17 cellular contexts compared by ENCODE assay signal in genomic region chr7:70764701-70765208, GRCh38.
DNase-seq lines count a peak whose midpoint lies in the region; ATAC-seq and TF ChIP-seq lines count a peak whose summit lies in the region.
"Had no signal": no experiment of that assay in that cellular context is flagged by ENCODE, and none has a peak within 500 bp of the region (broad histone marks: within the 10 kb centered on the region; RNA-seq: fewer than 3 reads in every experiment).

No MANE protein-coding gene starts in this region.

- no peaks in the 10 kb centered on the region for H3K9me3 Mint-ChIP-seq in activated CD4-positive, alpha-beta T cell treated with anti-CD3 and anti-CD28 coated beads for 36 hours (ENCODE audit: low read depth)
- no peaks in the 10 kb centered on the region for H3K9me3 Mint-ChIP-seq in GM23338
- H3K9me3 Mint-ChIP-seq in activated CD4-positive, alpha-beta memory T cell treated with anti-CD3 and anti-CD28 coated beads for 36 hours = no peaks in the 10 kb centered on the region
- no peaks in the 10 kb centered on the region for H3K9me3 Mint-ChIP-seq in neural progenitor cell
- H3K9me3 Mint-ChIP-seq in activated T-helper 1 cell treated with anti-CD3 and anti-CD28 coated beads, Interleukin-12 subunit alpha, Interleukin-12 subunit beta, Interleukin-2, Interleukin-4 antibody, amounts not matched to agents 30 ng/mL and 10 ng/mL and 1 ng/mL, durations not matched to agents 14 hours and 24 hours and 36 hours = no peaks in the 10 kb centered on the region

- H3K9me2 ChIP-seq in GM23338 (ENCODE audit: insufficient read depth) = no peaks in the 10 kb centered on the region

- H3K4me1 ChIP-seq in GM23338 (ENCODE audit: insufficient read depth) = peaks cover 10% of the 10 kb centered on the region; the same call in 1 of the 2 replicates
- H3K4me1 ChIP-seq in neural progenitor cell = peaks cover 34% of the 10 kb centered on the region
- peaks cover 0 to 6% (median 2%) of the 10 kb centered on the region in 4 donors for H3K4me1 ChIP-seq in esophagus muscularis mucosa
- H3K4me1 ChIP-seq: SJSA1 had no signal

- no peaks in the 10 kb centered on the region for H3K27me3 ChIP-seq in GM23338 (ENCODE audit: insufficient read depth)
- no peaks in the 10 kb centered on the region for H3K27me3 ChIP-seq in neural progenitor cell
- H3K27me3 ChIP-seq in esophagus muscularis mucosa = no peaks in the 10 kb centered on the region
- H3K27me3 ChIP-seq: SJSA1, tibial nerve had no signal

- peaks cover 5% of the 10 kb centered on the region for H3K4me1 Mint-ChIP-seq in activated CD4-positive, alpha-beta T cell treated with anti-CD3 and anti-CD28 coated beads for 36 hours
- peaks cover 30% of the 10 kb centered on the region for H3K4me1 Mint-ChIP-seq in GM23338
- H3K4me1 Mint-ChIP-seq in activated CD4-positive, alpha-beta memory T cell treated with anti-CD3 and anti-CD28 coated beads for 36 hours (ENCODE audit: low read depth) = peaks cover 15% of the 10 kb centered on the region
- peaks cover 10% of the 10 kb centered on the region for H3K4me1 Mint-ChIP-seq in neural progenitor cell
- no peaks in the 10 kb centered on the region for H3K4me1 Mint-ChIP-seq in activated T-helper 1 cell treated with anti-CD3 and anti-CD28 coated beads, Interleukin-12 subunit alpha, Interleukin-12 subunit beta, Interleukin-2, Interleukin-4 antibody, amounts not matched to agents 30 ng/mL and 10 ng/mL and 1 ng/mL, durations not matched to agents 14 hours and 24 hours and 36 hours (ENCODE audit: low read depth)

- H2AFZ ChIP-seq in GM23338 (no peak overlapping the region), neural progenitor cell (replicated peaks) (no peak overlapping the region)

- CTCF ChIA-PET in activated CD4-positive, alpha-beta T cell treated with anti-CD3 and anti-CD28 coated beads for 36 hours (lab: Charles Lee) = no interaction called here
- CTCF ChIA-PET in activated CD4-positive, alpha-beta memory T cell treated with anti-CD3 and anti-CD28 coated beads for 36 hours (lab: Charles Lee) = interaction anchor here (0.9 kb wide), 1 partner anchor 43 kb away, joined by 3 read pairs; no protein-coding TSS in a partner anchor

- no peaks in the 10 kb centered on the region for H3K9me3 ChIP-seq in neural progenitor cell (ENCODE audit: low read depth)
- H3K9me3 ChIP-seq in esophagus muscularis mucosa = no peaks in the 10 kb centered on the region
- H3K9me3 ChIP-seq: tibial nerve had no signal

- H3F3A ChIP-seq in GM23338 (replicated peaks; ENCODE audit: low read depth) (no peaks in the 10 kb centered on the region), neural progenitor cell (ENCODE audit: low read depth) (peaks cover 68% of the 10 kb centered on the region)

- no peak overlapping the region for H3K9ac ChIP-seq in neural progenitor cell

- no peaks in the 10 kb centered on the region for H3K36me3 Mint-ChIP-seq in activated CD4-positive, alpha-beta T cell treated with anti-CD3 and anti-CD28 coated beads for 36 hours (ENCODE audit: low read depth)
- H3K36me3 Mint-ChIP-seq in GM23338 (ENCODE audit: low read depth) (peaks cover 49% of the 10 kb centered on the region), neural progenitor cell (peaks cover 43% of the 10 kb centered on the region)
- peaks cover 2% of the 10 kb centered on the region for H3K36me3 Mint-ChIP-seq in activated CD4-positive, alpha-beta memory T cell treated with anti-CD3 and anti-CD28 coated beads for 36 hours
- no peaks in the 10 kb centered on the region for H3K36me3 Mint-ChIP-seq in activated T-helper 1 cell treated with anti-CD3 and anti-CD28 coated beads, Interleukin-12 subunit alpha, Interleukin-12 subunit beta, Interleukin-2, Interleukin-4 antibody, amounts not matched to agents 30 ng/mL and 10 ng/mL and 1 ng/mL, durations not matched to agents 14 hours and 24 hours and 36 hours (ENCODE audit: low read depth)

- POLR2A ChIA-PET in activated CD4-positive, alpha-beta T cell treated with anti-CD3 and anti-CD28 coated beads for 36 hours (lab: Charles Lee) = no interaction called here
- POLR2A ChIA-PET in activated CD4-positive, alpha-beta memory T cell treated with anti-CD3 and anti-CD28 coated beads for 36 hours (lab: Charles Lee) = interaction anchor here (1.1 kb wide), 1 partner anchor 14 kb away, joined by 4 read pairs; no protein-coding TSS in a partner anchor

- no peak overlapping the region for H3K4me3 ChIP-seq in GM23338
- H3K4me3 ChIP-seq in neural progenitor cell = no peak overlapping the region
- H3K4me3 ChIP-seq in esophagus muscularis mucosa = no peak overlapping the region
- H3K4me3 ChIP-seq: SJSA1, tibial nerve had no signal

- TF ChIP-seq CTCF in GM23338 (conservative IDR thresholded peaks at IDR 0.05; ENCODE audit: low read depth in 2 of 2) = no peak
- no peak for TF ChIP-seq CTCF in neural progenitor cell (IDR thresholded peaks at IDR 0.05)
- no peak for TF ChIP-seq CTCF in esophagus muscularis mucosa (IDR thresholded peaks at IDR 0.05)

- 94% methylated on average over 15 of the region's 15 CpGs for WGBS in esophagus muscularis mucosa

- H3K4me3 Mint-ChIP-seq in activated CD4-positive, alpha-beta T cell treated with anti-CD3 and anti-CD28 coated beads for 36 hours = peak overlapping the region; percentile 61
- H3K4me3 Mint-ChIP-seq in GM23338 = no peak overlapping the region
- peak overlapping the region; percentile 33 for H3K4me3 Mint-ChIP-seq in activated CD4-positive, alpha-beta memory T cell treated with anti-CD3 and anti-CD28 coated beads for 36 hours
- no peak overlapping the region for H3K4me3 Mint-ChIP-seq in neural progenitor cell
- H3K4me3 Mint-ChIP-seq in activated T-helper 1 cell treated with anti-CD3 and anti-CD28 coated beads, Interleukin-12 subunit alpha, Interleukin-12 subunit beta, Interleukin-2, Interleukin-4 antibody, amounts not matched to agents 30 ng/mL and 10 ng/mL and 1 ng/mL, durations not matched to agents 14 hours and 24 hours and 36 hours = no peak overlapping the region

- H3K27ac Mint-ChIP-seq in activated CD4-positive, alpha-beta T cell treated with anti-CD3 and anti-CD28 coated beads for 36 hours = no peak overlapping the region
- peak overlapping the region; percentile 46 for H3K27ac Mint-ChIP-seq in GM23338
- peak overlapping the region; percentile 15 for H3K27ac Mint-ChIP-seq in activated CD4-positive, alpha-beta memory T cell treated with anti-CD3 and anti-CD28 coated beads for 36 hours
- H3K27ac Mint-ChIP-seq in neural progenitor cell = peak overlapping the region; percentile 37
- H3K27ac Mint-ChIP-seq in activated T-helper 1 cell treated with anti-CD3 and anti-CD28 coated beads, Interleukin-12 subunit alpha, Interleukin-12 subunit beta, Interleukin-2, Interleukin-4 antibody, amounts not matched to agents 30 ng/mL and 10 ng/mL and 1 ng/mL, durations not matched to agents 14 hours and 24 hours and 36 hours = no peak overlapping the region

- no peaks in the 10 kb centered on the region for H3K27me3 Mint-ChIP-seq in activated CD4-positive, alpha-beta T cell treated with anti-CD3 and anti-CD28 coated beads for 36 hours
- H3K27me3 Mint-ChIP-seq in GM23338 (ENCODE audit: insufficient read depth, low read depth, poor library complexity) (peaks cover 2% of the 10 kb centered on the region), neural progenitor cell (ENCODE audit: insufficient read depth, low read depth) (no peaks in the 10 kb centered on the region)
- no peaks in the 10 kb centered on the region for H3K27me3 Mint-ChIP-seq in activated CD4-positive, alpha-beta memory T cell treated with anti-CD3 and anti-CD28 coated beads for 36 hours
- H3K27me3 Mint-ChIP-seq in activated T-helper 1 cell treated with anti-CD3 and anti-CD28 coated beads, Interleukin-12 subunit alpha, Interleukin-12 subunit beta, Interleukin-2, Interleukin-4 antibody, amounts not matched to agents 30 ng/mL and 10 ng/mL and 1 ng/mL, durations not matched to agents 14 hours and 24 hours and 36 hours (ENCODE audit: insufficient read depth) = no peaks in the 10 kb centered on the region

- peaks cover 19% of the 10 kb centered on the region for H3K36me3 ChIP-seq in GM23338 (ENCODE audit: insufficient read depth)
- H3K36me3 ChIP-seq in neural progenitor cell = peaks cover 20% of the 10 kb centered on the region
- H3K36me3 ChIP-seq in esophagus muscularis mucosa = peaks cover 6 to 48% (median 31%) of the 10 kb centered on the region in 4 donors
- H3K36me3 ChIP-seq: SJSA1 had no signal

- DNase-seq in activated CD4-positive, alpha-beta T cell treated with anti-CD3 and anti-CD28 coated beads for 36 hours = no peak
- DNase-seq in activated CD4-positive, alpha-beta T cell treated with anti-CD3 and anti-CD28 coated beads, Interleukin-2, amount 50 U/mL, for 48 hours = no peak
- DNase-seq in GM23338 (ENCODE audit: low spot score) (no peak), neural progenitor cell (ENCODE audit: low spot score) (no peak), esophagus muscularis mucosa (ENCODE audit: extremely low spot score) (no peak), D341Med (ENCODE audit: low spot score) (no peak)
- DNase-seq in activated CD4-positive, alpha-beta memory T cell treated with anti-CD3 and anti-CD28 coated beads for 36 hours = no peak
- DNase-seq in activated T-helper 1 cell treated with anti-CD3 and anti-CD28 coated beads, Interleukin-12 subunit alpha, Interleukin-12 subunit beta, Interleukin-2, Interleukin-4 antibody, amounts not matched to agents 30 ng/mL and 10 ng/mL and 1 ng/mL, durations not matched to agents 14 hours and 24 hours and 36 hours (ENCODE audit: low spot score) = no peak
- DNase-seq: 8988T; NCI-H187 treated with DMSO at 0.1 percent for 48 hours; NCI-H446 treated with DMSO at 0.1 percent for 48 hours; small intestine; stimulated activated CD4-positive, alpha-beta T cell treated with anti-CD3 and anti-CD28 coated beads, Interleukin-4, amount 100 ng/mL, for 4 hours had no signal

- H3K27ac ChIP-seq in GM23338 (ENCODE audit: low read depth) = peak overlapping the region; percentile 64; the same call in 1 of the 2 replicates
- peak overlapping the region; percentile 80 for H3K27ac ChIP-seq in neural progenitor cell
- H3K27ac ChIP-seq in esophagus muscularis mucosa (replicated peaks in 1 of 4) = no peak overlapping the region
- H3K27ac ChIP-seq: C4-2B, epithelial cell of prostate, SJSA1 had no signal

- H3K4me2 ChIP-seq in GM23338 (no peak overlapping the region), neural progenitor cell (no peak overlapping the region)

- no peak for TF ChIP-seq POLR2A in esophagus muscularis mucosa (IDR thresholded peaks at IDR 0.05; ENCODE audit: low read depth)

- peaks cover 48% of the 10 kb centered on the region for H3K79me2 ChIP-seq in GM23338 (replicated peaks; ENCODE audit: insufficient read depth)
- H3K79me2 ChIP-seq in neural progenitor cell (ENCODE audit: low read depth) = peaks cover 100% of the 10 kb centered on the region

- intact Hi-C loops in activated CD4-positive, alpha-beta T cell treated with anti-CD3 and anti-CD28 coated beads for 36 hours (cut with DNase I, micrococcal nuclease) = no loop called here
- intact Hi-C loops in activated CD4-positive, alpha-beta memory T cell treated with anti-CD3 and anti-CD28 coated beads for 36 hours (cut with micrococcal nuclease) = no loop called here
- intact Hi-C loops in esophagus muscularis mucosa (cut with DNase I) = no loop called here
- intact Hi-C loops in activated T-helper 1 cell treated with anti-CD3 and anti-CD28 coated beads, Interleukin-12 subunit alpha, Interleukin-12 subunit beta, Interleukin-2, Interleukin-4 antibody, amounts not matched to agents 30 ng/mL and 10 ng/mL and 1 ng/mL, durations not matched to agents 14 hours and 24 hours and 36 hours (cut with micrococcal nuclease) = no loop called here

- TF ChIP-seq EP300 in esophagus muscularis mucosa (IDR thresholded peaks at IDR 0.05) = no peak

- no peak for ATAC-seq in activated CD4-positive, alpha-beta T cell treated with anti-CD3 and anti-CD28 coated beads for 36 hours
- ATAC-seq in GM23338 = no peak

- H4K20me1 ChIP-seq in GM23338 (replicated peaks; ENCODE audit: insufficient read depth) (peaks cover 23% of the 10 kb centered on the region), neural progenitor cell (ENCODE audit: low read depth) (peaks cover 92% of the 10 kb centered on the region)

Comparison
In these comparisons a context has a peak if more than half of its experiments do, and no peak if none do; other contexts are left out.
1. H3K27ac Mint-ChIP-seq: peak in GM23338 (single experiment), activated CD4-positive, alpha-beta memory T cell treated with anti-CD3 and anti-CD28 coated beads for 36 hours (single experiment) and neural progenitor cell (single experiment); none in activated CD4-positive, alpha-beta T cell treated with anti-CD3 and anti-CD28 coated beads for 36 hours (single experiment) and activated T-helper 1 cell treated with anti-CD3 and anti-CD28 coated beads, Interleukin-12 subunit alpha, Interleukin-12 subunit beta, Interleukin-2, Interleukin-4 antibody, amounts not matched to agents 30 ng/mL and 10 ng/mL and 1 ng/mL, durations not matched to agents 14 hours and 24 hours and 36 hours (single experiment).
2. H3K4me3 Mint-ChIP-seq: peak in activated CD4-positive, alpha-beta T cell treated with anti-CD3 and anti-CD28 coated beads for 36 hours (single experiment) and activated CD4-positive, alpha-beta memory T cell treated with anti-CD3 and anti-CD28 coated beads for 36 hours (single experiment); none in GM23338 (single experiment), neural progenitor cell (single experiment) and activated T-helper 1 cell treated with anti-CD3 and anti-CD28 coated beads, Interleukin-12 subunit alpha, Interleukin-12 subunit beta, Interleukin-2, Interleukin-4 antibody, amounts not matched to agents 30 ng/mL and 10 ng/mL and 1 ng/mL, durations not matched to agents 14 hours and 24 hours and 36 hours (single experiment).
3. H3K27ac ChIP-seq: peak in GM23338 (single experiment) and neural progenitor cell (single experiment); none in esophagus muscularis mucosa (0 of 4).